In the genomic region with DNA sequence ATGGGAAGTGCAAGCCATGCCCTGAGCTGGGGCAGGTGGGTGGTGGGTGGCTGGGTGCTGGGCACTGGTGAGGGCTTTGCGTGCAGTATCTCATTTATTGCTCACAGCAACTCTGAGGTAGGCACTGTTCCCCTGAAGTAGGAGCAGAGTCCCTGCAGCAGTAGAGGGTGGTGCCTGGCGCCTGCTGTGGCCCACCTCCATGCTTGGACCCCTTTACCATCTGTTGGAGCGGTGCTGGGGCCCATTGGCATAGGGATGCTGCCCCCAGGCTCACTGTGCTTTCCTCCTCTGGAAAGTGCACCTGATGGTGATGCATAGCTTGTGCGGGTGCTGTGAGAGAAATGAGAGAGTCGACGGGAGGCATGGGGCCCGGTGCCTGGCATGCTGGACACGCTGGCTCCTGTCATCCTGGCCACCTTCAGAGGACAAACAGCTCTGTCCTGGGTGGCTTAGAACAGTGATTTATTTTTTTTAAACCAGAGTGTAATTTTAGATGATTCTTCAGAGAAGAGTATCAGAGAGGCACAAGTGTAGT, we compare ENCODE assay signal across 19 cellular contexts. TPM values are rescaled to one million over a fixed set of nuclear protein-coding genes. Genes with fewer than 3 reads are reported as not detected.
"Had no signal": no experiment of that assay in that cellular context is flagged by ENCODE, and none has a peak within 500 bp of the region (broad histone marks: within the 10 kb centered on the region; RNA-seq: fewer than 3 reads in every experiment).

No MANE protein-coding gene starts in this region.

- H3K27ac ChIP-seq: esophagus squamous epithelium, neutrophil had no signal

- H3K4me3 Mint-ChIP-seq: activated CD4-positive, alpha-beta T cell treated with anti-CD3 and anti-CD28 coated beads for 36 hours; activated CD8-positive, alpha-beta T cell treated with anti-CD3 and anti-CD28 coated beads for 36 hours; activated T-cell treated with anti-CD3 and anti-CD28 coated beads, Interleukin-2, amount 50 U/mL, for 4 hours; dendritic cell treated with granulocyte-macrophage colony-stimulating factor and Interleukin-4, amounts not matched to agents 40 ng/mL and 50 ng/mL, for 4 days; mesothelial cell of epicardium; T-helper 17 cell had no signal

- H3K27ac Mint-ChIP-seq: activated CD4-positive, alpha-beta T cell treated with anti-CD3 and anti-CD28 coated beads for 36 hours; activated CD8-positive, alpha-beta T cell treated with anti-CD3 and anti-CD28 coated beads for 36 hours; dendritic cell treated with granulocyte-macrophage colony-stimulating factor and Interleukin-4, amounts not matched to agents 40 ng/mL and 50 ng/mL, for 4 days; mesothelial cell of epicardium had no signal

- H3K4me1 Mint-ChIP-seq: activated CD4-positive, alpha-beta T cell treated with anti-CD3 and anti-CD28 coated beads for 36 hours; mesothelial cell of epicardium had no signal

- ATAC-seq: activated CD4-positive, alpha-beta T cell treated with anti-CD3 and anti-CD28 coated beads for 36 hours; activated CD8-positive, alpha-beta T cell treated with anti-CD3 and anti-CD28 coated beads for 36 hours; activated naive CD4-positive, alpha-beta T cell treated with anti-CD3 and anti-CD28 coated beads, Interleukin-2, amount 50 U/mL, for 72 hours; activated T-cell treated with anti-CD3 and anti-CD28 coated beads, Interleukin-2, amount 50 U/mL, for 4 hours; T-helper 17 cell had no signal

- DNase-seq: activated CD4-positive, alpha-beta T cell treated with anti-CD3 and anti-CD28 coated beads for 36 hours; activated CD8-positive, alpha-beta T cell treated with anti-CD3 and anti-CD28 coated beads for 36 hours; activated effector memory CD4-positive, alpha-beta T cell treated with Interleukin-2 at 50 U/mL for 16 hours; activated T-cell treated with anti-CD3 and anti-CD28 coated beads, Interleukin-2, amount 50 U/mL, for 4 hours; cerebellar nuclear complex; esophagus squamous epithelium; hippocampal formation; small intestine; stimulated activated CD4-positive, alpha-beta T cell treated with anti-CD3 and anti-CD28 coated beads, Interleukin-4, amount 100 ng/mL, for 24 hours; stimulated activated naive CD4-positive, alpha-beta T cell; T-helper 17 cell; trophoblast cell had no signal

- H3K9me3 ChIP-seq: esophagus squamous epithelium, neutrophil had no signal

- H3K27me3 Mint-ChIP-seq: activated CD4-positive, alpha-beta T cell treated with anti-CD3 and anti-CD28 coated beads for 36 hours; activated CD8-positive, alpha-beta T cell treated with anti-CD3 and anti-CD28 coated beads for 36 hours; dendritic cell treated with granulocyte-macrophage colony-stimulating factor and Interleukin-4, amounts not matched to agents 40 ng/mL and 50 ng/mL, for 4 days; T-helper 17 cell had no signal

- H3K4me3 ChIP-seq: esophagus squamous epithelium had no signal

- H3K27me3 ChIP-seq: esophagus squamous epithelium, neutrophil had no signal

- H3K4me1 ChIP-seq: esophagus squamous epithelium had no signal

- H3K9me3 Mint-ChIP-seq: activated CD8-positive, alpha-beta T cell treated with anti-CD3 and anti-CD28 coated beads for 36 hours; activated naive CD4-positive, alpha-beta T cell treated with anti-CD3 and anti-CD28 coated beads, Interleukin-2, amount 50 U/mL, for 72 hours; activated T-cell treated with anti-CD3 and anti-CD28 coated beads, Interleukin-2, amount 50 U/mL, for 4 hours; dendritic cell treated with granulocyte-macrophage colony-stimulating factor and Interleukin-4, amounts not matched to agents 40 ng/mL and 50 ng/mL, for 4 days; mesothelial cell of epicardium had no signal

RNA-seq across cellular contexts. Expression of a gene that starts 10.4 kb away (rescaled TPM):
- total RNA-seq: activated CD4-positive, alpha-beta T cell treated with anti-CD3 and anti-CD28 coated beads for 36 hours; activated naive CD4-positive, alpha-beta T cell treated with anti-CD3 and anti-CD28 coated beads, Interleukin-2, amount 50 U/mL, for 72 hours; fibroblast of villous mesenchyme; glomerular endothelial cell; T-helper 17 cell had no signal
- polyA plus RNA-seq: keratinocyte had no signal
